ENCODE assay signal across 16 cellular contexts in genomic region chr21:17436626-17437111, GRCh38.
A peak's percentile ranks its signal among the peaks of the same experiment; 100 is the strongest.
DNase-seq lines count a peak whose midpoint lies in the region; ATAC-seq, FAIRE-seq and TF ChIP-seq lines count a peak whose summit lies in the region.
"Had no signal": no experiment of that assay in that cellular context is flagged by ENCODE, and none has a peak within 500 bp of the region (broad histone marks: within the 10 kb centered on the region; RNA-seq: fewer than 3 reads in every experiment).

No MANE protein-coding gene starts in this region.

- WGBS in pancreas, 2 donors: 17 to 26% methylated on average over 4 of the region's 4 CpGs

- H3K9me3 ChIP-seq in PC-3 (ENCODE audit: low read length): no peaks in the 10 kb centered on the region
- no peaks in the 10 kb centered on the region for H3K9me3 ChIP-seq in pancreas
- H3K9me3 ChIP-seq in kidney (ENCODE audit: control insufficient read depth in 1 of 2, low read length in 2 of 2): no peaks in the 10 kb centered on the region
- H3K9me3 ChIP-seq in tibial artery: no peaks in the 10 kb centered on the region

- ATAC-seq in GM23338: no peak
- ATAC-seq in PC-3: no peak
- ATAC-seq in left cardiac atrium: peak; percentile 34 to 90
- ATAC-seq in pancreas: peak in 3 of 4 donors; percentile 20 to 56 (median 26)
- no peak for ATAC-seq in activated CD4-positive, CD25-positive, alpha-beta regulatory T cell treated with anti-CD3 and anti-CD28 coated beads, Interleukin-2, amount 50 U/mL, for 24 hours
- ATAC-seq: left lobe of liver had no signal

- H3K4me1 Mint-ChIP-seq in GM23338: peaks cover 43% of the 10 kb centered on the region

- H3K36me3 ChIP-seq in GM23338 (ENCODE audit: insufficient read depth) (no peaks in the 10 kb centered on the region), PC-3 (ENCODE audit: low read depth, low read length) (no peaks in the 10 kb centered on the region), pancreas (no peaks in the 10 kb centered on the region), kidney (ENCODE audit: control insufficient read depth in 1 of 2, insufficient read depth in 2 of 2, low read length in 2 of 2) (no peaks in the 10 kb centered on the region), tibial artery (no peaks in the 10 kb centered on the region)

- H3K9me3 Mint-ChIP-seq in GM23338: no peaks in the 10 kb centered on the region

- no peaks in the 10 kb centered on the region for H3F3A ChIP-seq in GM23338 (replicated peaks; ENCODE audit: low read depth)
- peaks cover 3% of the 10 kb centered on the region for H3F3A ChIP-seq in PC-3 (ENCODE audit: low read length, unreplicated experiment)

- H3K9me2 ChIP-seq in GM23338 (ENCODE audit: insufficient read depth): no peaks in the 10 kb centered on the region
- no peaks in the 10 kb centered on the region for H3K9me2 ChIP-seq in PC-3 (replicated peaks; ENCODE audit: low read length)

- BruUV-seq in PC-3 (replicated peaks; lab: Mats Ljungman, UMichigan): no TSS peak

- H3K9ac ChIP-seq in PC-3 (ENCODE audit: low read length): no peak overlapping the region; the same call in 1 of the 2 replicates
- H3K9ac ChIP-seq in kidney (ENCODE audit: low read length in 2 of 2): no peak overlapping the region

- H3K4me3 Mint-ChIP-seq in GM23338: no peak overlapping the region

- H3K4me2 ChIP-seq in GM23338 (no peak overlapping the region), PC-3 (ENCODE audit: low read length) (no peak overlapping the region)

- H3K27ac ChIP-seq in GM23338 (ENCODE audit: low read depth) (no peak overlapping the region), PC-3 (ENCODE audit: low read length) (peak overlapping the region; percentile 74), pancreas (peak overlapping the region in 2 of 4 donors; percentile 38 to 50), kidney (ENCODE audit: low read depth in 2 of 2, low read length in 2 of 2) (no peak overlapping the region), tibial artery (no peak overlapping the region)

- DNase-seq in GM23338 (ENCODE audit: low spot score) (peak; percentile 6), PC-3 (no peak), left cardiac atrium (no peak), pancreas (no peak), kidney (no peak), tibial artery (no peak), putamen (ENCODE audit: low spot score) (no peak)
- DNase-seq: effector CD8-positive, alpha-beta T cell; NCI-H1092; NCI-H526 treated with DMSO at 0.1 percent for 48 hours; posterior cingulate gyrus; SHP77; stimulated activated CD4-positive, alpha-beta T cell treated with anti-CD3 and anti-CD28 coated beads, Interleukin-4, amount 100 ng/mL, for 24 hours; stimulated activated naive CD4-positive, alpha-beta T cell treated with Interleukin-2 at 50 U/mL for 16 hours had no signal

- peaks cover 7% of the 10 kb centered on the region for H3K27me3 Mint-ChIP-seq in GM23338 (ENCODE audit: insufficient read depth, low read depth, poor library complexity)

- CTCF ChIA-PET in PC-3 (lab: Charles Lee): no interaction called here

- H4K20me1 ChIP-seq in GM23338 (replicated peaks; ENCODE audit: insufficient read depth) (no peaks in the 10 kb centered on the region), PC-3 (ENCODE audit: low read length) (no peaks in the 10 kb centered on the region)

- H3K4me3 ChIP-seq in GM23338 (no peak overlapping the region), PC-3 (ENCODE audit: low read length) (no peak overlapping the region), pancreas (no peak overlapping the region), kidney (ENCODE audit: low read length in 2 of 2) (no peak overlapping the region), tibial artery (no peak overlapping the region)

- H3K27me3 ChIP-seq in GM23338 (ENCODE audit: insufficient read depth): no peaks in the 10 kb centered on the region
- no peaks in the 10 kb centered on the region for H3K27me3 ChIP-seq in PC-3 (ENCODE audit: low read length)
- no peaks in the 10 kb centered on the region for H3K27me3 ChIP-seq in pancreas
- no peaks in the 10 kb centered on the region for H3K27me3 ChIP-seq in tibial artery

- H2AFZ ChIP-seq in GM23338 (no peak overlapping the region; the same call in 1 of the 2 replicates), PC-3 (ENCODE audit: low read length) (no peak overlapping the region)

- TF ChIP-seq CTCF in GM23338 (conservative IDR thresholded peaks at IDR 0.05; ENCODE audit: low read depth in 2 of 2) (no peak), PC-3 (conservative IDR thresholded peaks at IDR 0.05; ENCODE audit: low read depth, low read length) (no peak), pancreas (IDR thresholded peaks at IDR 0.05) (no peak), kidney (IDR thresholded peaks at IDR 0.05; ENCODE audit: borderline replicate concordance, extremely low read depth, insufficient read depth) (no peak), tibial artery (IDR thresholded peaks at IDR 0.05) (no peak)

- peaks cover 18% of the 10 kb centered on the region for H3K4me1 ChIP-seq in GM23338 (ENCODE audit: insufficient read depth)
- peaks cover 23% of the 10 kb centered on the region for H3K4me1 ChIP-seq in PC-3 (ENCODE audit: insufficient read depth, low read length)
- peaks cover 0 to 20% (median 20%) of the 10 kb centered on the region in 3 donors for H3K4me1 ChIP-seq in pancreas
- H3K4me1 ChIP-seq in kidney (ENCODE audit: control insufficient read depth in 1 of 2, insufficient read depth in 1 of 2, low read depth in 1 of 2, low read length in 2 of 2): no peaks in the 10 kb centered on the region
- no peaks in the 10 kb centered on the region for H3K4me1 ChIP-seq in tibial artery

- intact Hi-C loops in PC-3 (cut with micrococcal nuclease): no loop called here
- intact Hi-C loops in left cardiac atrium (cut with DNase I): no loop called here
- intact Hi-C loops in pancreas (cut with DNase I): no loop called here
- intact Hi-C loops in kidney (cut with DNase I): no loop called here
- intact Hi-C loops in tibial artery (cut with DNase I; ENCODE audit: low total_unique reads): no loop called here

- H3K36me3 Mint-ChIP-seq in GM23338 (ENCODE audit: low read depth): no peaks in the 10 kb centered on the region

- H3K79me2 ChIP-seq in GM23338 (replicated peaks; ENCODE audit: insufficient read depth): no peaks in the 10 kb centered on the region
- no peaks in the 10 kb centered on the region for H3K79me2 ChIP-seq in PC-3 (ENCODE audit: low read length)

- no peak overlapping the region for H3K27ac Mint-ChIP-seq in GM23338

- FAIRE-seq in pancreas (lab: Jason Lieb, UNC) (no peak), kidney (lab: Jason Lieb, UNC) (no peak)

- POLR2A ChIA-PET in PC-3 (lab: Charles Lee; ENCODE audit: unreplicated experiment): no interaction called here

TF ChIP-seq in GM23338, 12 proteins besides CTCF, POLR2A, EP300 and RAD21:
- TF ChIP-seq ZNF331 (CRISPR knock-in tag; IDR thresholded peaks at IDR 0.05; ENCODE audit: low read depth) (no peak), ETS1 (IDR thresholded peaks at IDR 0.05) (no peak), EZH2phosphoT487 (IDR thresholded peaks at IDR 0.05; ENCODE audit: unreplicated experiment) (no peak), ZNF114 (CRISPR knock-in tag; IDR thresholded peaks at IDR 0.05) (no peak), STAT1 (IDR thresholded peaks at IDR 0.05; ENCODE audit: unreplicated experiment) (no peak), EZH2 (IDR thresholded peaks at IDR 0.05; ENCODE audit: low read depth, unreplicated experiment) (no peak), NANOG (IDR thresholded peaks at IDR 0.05; ENCODE audit: borderline replicate concordance) (no peak), CREB1 (CRISPR knock-in tag; IDR thresholded peaks at IDR 0.05; ENCODE audit: low read depth) (no peak), POLR2AphosphoS5 (IDR thresholded peaks at IDR 0.05; ENCODE audit: low read depth) (no peak)
- TF ChIP-seq, protein P1, sequence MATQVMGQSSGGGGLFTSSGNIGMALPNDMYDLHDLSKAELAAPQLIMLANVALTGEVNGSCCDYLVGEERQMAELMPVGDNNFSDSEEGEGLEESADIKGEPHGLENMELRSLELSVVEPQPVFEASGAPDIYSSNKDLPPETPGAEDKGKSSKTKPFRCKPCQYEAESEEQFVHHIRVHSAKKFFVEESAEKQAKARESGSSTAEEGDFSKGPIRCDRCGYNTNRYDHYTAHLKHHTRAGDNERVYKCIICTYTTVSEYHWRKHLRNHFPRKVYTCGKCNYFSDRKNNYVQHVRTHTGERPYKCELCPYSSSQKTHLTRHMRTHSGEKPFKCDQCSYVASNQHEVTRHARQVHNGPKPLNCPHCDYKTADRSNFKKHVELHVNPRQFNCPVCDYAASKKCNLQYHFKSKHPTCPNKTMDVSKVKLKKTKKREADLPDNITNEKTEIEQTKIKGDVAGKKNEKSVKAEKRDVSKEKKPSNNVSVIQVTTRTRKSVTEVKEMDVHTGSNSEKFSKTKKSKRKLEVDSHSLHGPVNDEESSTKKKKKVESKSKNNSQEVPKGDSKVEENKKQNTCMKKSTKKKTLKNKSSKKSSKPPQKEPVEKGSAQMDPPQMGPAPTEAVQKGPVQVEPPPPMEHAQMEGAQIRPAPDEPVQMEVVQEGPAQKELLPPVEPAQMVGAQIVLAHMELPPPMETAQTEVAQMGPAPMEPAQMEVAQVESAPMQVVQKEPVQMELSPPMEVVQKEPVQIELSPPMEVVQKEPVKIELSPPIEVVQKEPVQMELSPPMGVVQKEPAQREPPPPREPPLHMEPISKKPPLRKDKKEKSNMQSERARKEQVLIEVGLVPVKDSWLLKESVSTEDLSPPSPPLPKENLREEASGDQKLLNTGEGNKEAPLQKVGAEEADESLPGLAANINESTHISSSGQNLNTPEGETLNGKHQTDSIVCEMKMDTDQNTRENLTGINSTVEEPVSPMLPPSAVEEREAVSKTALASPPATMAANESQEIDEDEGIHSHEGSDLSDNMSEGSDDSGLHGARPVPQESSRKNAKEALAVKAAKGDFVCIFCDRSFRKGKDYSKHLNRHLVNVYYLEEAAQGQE (IDR thresholded peaks at IDR 0.05; ENCODE audit: unreplicated experiment): no peak

Comparison
In these comparisons a context has a peak if more than half of its experiments do, and no peak if none do; other contexts are left out.
1. ATAC-seq: peak in left cardiac atrium (2 of 2) and pancreas (3 of 4); none in GM23338 (single experiment), PC-3 (single experiment) and activated CD4-positive, CD25-positive, alpha-beta regulatory T cell treated with anti-CD3 and anti-CD28 coated beads, Interleukin-2, amount 50 U/mL, for 24 hours (0 of 2).